Comparison of ENCODE assay signal across 11 cellular contexts in the genomic region with DNA sequence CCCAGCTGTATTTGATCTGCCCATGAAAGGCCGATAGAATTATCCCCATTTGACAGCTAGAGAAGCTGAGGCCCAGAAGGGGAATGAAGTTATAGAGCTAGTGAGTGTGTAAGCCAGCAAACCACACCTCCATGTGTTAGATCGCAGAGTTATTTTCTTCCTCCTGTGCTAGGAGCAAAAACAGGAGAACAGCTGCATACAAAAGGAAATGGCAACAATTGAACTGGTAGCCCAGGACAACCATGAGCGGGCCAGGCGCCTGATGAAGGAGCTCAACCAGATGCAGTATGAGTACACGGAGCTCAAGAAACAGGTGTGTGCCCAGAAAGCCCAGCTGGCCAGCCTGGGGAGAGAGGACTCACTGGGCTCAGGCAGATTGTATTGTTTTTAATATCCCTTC.
"Had no signal": no experiment of that assay in that cellular context is flagged by ENCODE, and none has a peak within 500 bp of the region (broad histone marks: within the 10 kb centered on the region; RNA-seq: fewer than 3 reads in every experiment).

No MANE protein-coding gene starts in this region.

- H3K9me3 Mint-ChIP-seq: activated T-cell treated with anti-CD3 and anti-CD28 coated beads, Interleukin-2, amount 50 U/mL, for 72 hours; endodermal cell; mesothelial cell of epicardium; stimulated activated effector memory CD8-positive, alpha-beta T cell treated with anti-CD3 and anti-CD28 coated beads, Interleukin-12 subunit alpha, Interleukin-12 subunit beta, amount 100 ng/mL, for 72 hours had no signal

- H3K4me1 Mint-ChIP-seq: mesothelial cell of epicardium had no signal

- H3K4me3 ChIP-seq: coronary artery, smooth muscle cell, transverse colon had no signal

- H3K27ac ChIP-seq: coronary artery, neutrophil, transverse colon had no signal

- H3K4me2 ChIP-seq: smooth muscle cell had no signal

- H3K27me3 ChIP-seq: neutrophil, transverse colon had no signal

- DNase-seq: activated CD4-positive, CD25-positive, alpha-beta regulatory T cell; activated T-cell treated with anti-CD3 and anti-CD28 coated beads, Interleukin-2, amount 50 U/mL, for 72 hours; caudate nucleus; endodermal cell; substantia nigra; transverse colon had no signal

- H3K27ac Mint-ChIP-seq: endodermal cell; mesothelial cell of epicardium; stimulated activated effector memory CD8-positive, alpha-beta T cell treated with anti-CD3 and anti-CD28 coated beads, Interleukin-12 subunit alpha, Interleukin-12 subunit beta, amount 100 ng/mL, for 72 hours had no signal

- H3K4me1 ChIP-seq: transverse colon had no signal

- H3K9me3 ChIP-seq: neutrophil, transverse colon had no signal

- H3K4me3 Mint-ChIP-seq: activated T-cell treated with anti-CD3 and anti-CD28 coated beads, Interleukin-2, amount 50 U/mL, for 72 hours; endodermal cell; mesothelial cell of epicardium; stimulated activated effector memory CD8-positive, alpha-beta T cell treated with anti-CD3 and anti-CD28 coated beads, Interleukin-12 subunit alpha, Interleukin-12 subunit beta, amount 100 ng/mL, for 72 hours had no signal
